31 cellular contexts compared by ENCODE assay signal in genomic region chr4:146271466-146271865, GRCh38. TPM values are rescaled to one million over a fixed set of nuclear protein-coding genes. Genes with fewer than 3 reads are reported as not detected.
DNase-seq lines count a peak whose midpoint lies in the region; ATAC-seq and TF ChIP-seq lines count a peak whose summit lies in the region.
"Had no signal": no experiment of that assay in that cellular context is flagged by ENCODE, and none has a peak within 500 bp of the region (broad histone marks: within the 10 kb centered on the region; RNA-seq: fewer than 3 reads in every experiment).

No MANE protein-coding gene starts in this region.

- H4K20me1 ChIP-seq in OCI-LY3 (ENCODE audit: insufficient read depth, low read length), result no peaks in the 10 kb centered on the region

- peaks cover 72% of the 10 kb centered on the region for H3K4me1 ChIP-seq in OCI-LY3 (ENCODE audit: low read length)

- no peaks in the 10 kb centered on the region for H3K27me3 Mint-ChIP-seq in T-helper 2 cell treated with Interferon-gamma antibody and Interleukin-4, amounts not matched to agents 5 μg/mL and 100 μg/mL, for 36 hours (ENCODE audit: low read depth)
- H3K27me3 Mint-ChIP-seq: CD8-positive, alpha-beta memory T cell had no signal

- no peaks in the 10 kb centered on the region for H3K4me1 Mint-ChIP-seq in T-helper 2 cell treated with Interferon-gamma antibody and Interleukin-4, amounts not matched to agents 5 μg/mL and 100 μg/mL, for 36 hours (ENCODE audit: low read depth)
- H3K4me1 Mint-ChIP-seq: CD8-positive, alpha-beta memory T cell had no signal

- peaks cover 8% of the 10 kb centered on the region for H3K36me3 ChIP-seq in OCI-LY3 (replicated peaks; ENCODE audit: low read depth, low read length)
- H3K36me3 ChIP-seq: BE2C had no signal

- no peak overlapping the region for H2AFZ ChIP-seq in OCI-LY3 (ENCODE audit: low read depth, low read length)

- ATAC-seq in GM19023 (IDR thresholded peaks at IDR 0.05; ENCODE audit: unreplicated experiment), result peak; percentile 16
- ATAC-seq in HG02642 (IDR thresholded peaks at IDR 0.05; ENCODE audit: poor library complexity, unreplicated experiment), result peak; percentile 26
- ATAC-seq in HG03565 (IDR thresholded peaks at IDR 0.05; ENCODE audit: unreplicated experiment), result no peak
- ATAC-seq in left cardiac atrium, result no peak
- ATAC-seq: HCT116, Panc1 had no signal

- peak overlapping the region; percentile 62 for H3K4me2 ChIP-seq in OCI-LY3 (ENCODE audit: low read length)

- TF ChIP-seq CTCF in GM10266 (IDR thresholded peaks at IDR 0.05; ENCODE audit: control insufficient read depth, insufficient read depth, low read depth, missing control alignments) (no peak), OCI-LY3 (IDR thresholded peaks at IDR 0.05; ENCODE audit: low read depth, low read length) (no peak)

- H3K27me3 ChIP-seq in OCI-LY3 (ENCODE audit: low read depth, low read length), result no peaks in the 10 kb centered on the region
- H3K27me3 ChIP-seq: BE2C had no signal

- peak overlapping the region; percentile 31; the same call in 1 of the 2 replicates for H3K27ac ChIP-seq in OCI-LY3 (ENCODE audit: low read length)
- H3K27ac ChIP-seq: HL-60, RWPE1, SK-N-MC had no signal

- H3K27ac Mint-ChIP-seq in T-helper 2 cell treated with Interferon-gamma antibody and Interleukin-4, amounts not matched to agents 5 μg/mL and 100 μg/mL, for 36 hours, result no peak overlapping the region
- H3K27ac Mint-ChIP-seq: CD14-positive monocyte; T-helper 1 cell treated with Interleukin-12 subunit alpha and Interleukin-12 subunit beta and Interleukin-4 antibody, amounts not matched to agents 30 μg/mL and 1 μg/mL, for 36 hours had no signal

- intact Hi-C loops in left cardiac atrium (cut with DNase I), result no loop called here

- H3K4me3 ChIP-seq in OCI-LY3 (ENCODE audit: low read length), result peak overlapping the region; percentile 48
- H3K4me3 ChIP-seq: SK-N-MC had no signal

- H3K36me3 Mint-ChIP-seq in T-helper 2 cell treated with Interferon-gamma antibody and Interleukin-4, amounts not matched to agents 5 μg/mL and 100 μg/mL, for 36 hours (ENCODE audit: low read depth), result no peaks in the 10 kb centered on the region

- H3K9me3 Mint-ChIP-seq in T-helper 2 cell treated with Interferon-gamma antibody and Interleukin-4, amounts not matched to agents 5 μg/mL and 100 μg/mL, for 36 hours, result no peaks in the 10 kb centered on the region
- H3K9me3 Mint-ChIP-seq: CD14-positive monocyte; CD8-positive, alpha-beta memory T cell; T-helper 1 cell treated with Interleukin-12 subunit alpha and Interleukin-12 subunit beta and Interleukin-4 antibody, amounts not matched to agents 30 μg/mL and 1 μg/mL, for 36 hours had no signal

- H3K9me3 ChIP-seq in OCI-LY3 (ENCODE audit: insufficient read depth, low read length), result no peaks in the 10 kb centered on the region
- H3K9me3 ChIP-seq: BE2C had no signal

- H3K9ac ChIP-seq in OCI-LY3 (ENCODE audit: low read length), result peak overlapping the region; percentile 3; the same call in 1 of the 2 replicates

- DNase-seq in GM10266 (ENCODE audit: extremely low spot score) (peak; percentile 15), HuH-7 (ENCODE audit: low spot score) (no peak), left cardiac atrium (no peak)
- no peak for DNase-seq in T-helper 2 cell treated with Interferon-gamma antibody and Interleukin-4, amounts not matched to agents 5 μg/mL and 100 μg/mL, for 36 hours (ENCODE audit: low spot score)
- DNase-seq: 8988T; ACHN; BE2C; Calu3; CD8-positive, alpha-beta memory T cell; DND-41; NCI-H1092; NCI-H1417 treated with DMSO at 0.1 percent for 48 hours; NCI-H1694 treated with DMSO at 0.1 percent for 48 hours; NCI-H2081; NCI-H2227 treated with DMSO at 0.1 percent for 48 hours; NCI-H526 treated with DMSO at 0.1 percent for 48 hours; SHP77; SW 1271 had no signal

- H3K4me3 Mint-ChIP-seq in T-helper 2 cell treated with Interferon-gamma antibody and Interleukin-4, amounts not matched to agents 5 μg/mL and 100 μg/mL, for 36 hours, result no peak overlapping the region
- H3K4me3 Mint-ChIP-seq: CD14-positive monocyte; CD8-positive, alpha-beta memory T cell; T-helper 1 cell treated with Interleukin-12 subunit alpha and Interleukin-12 subunit beta and Interleukin-4 antibody, amounts not matched to agents 30 μg/mL and 1 μg/mL, for 36 hours had no signal

- H3K79me2 ChIP-seq in OCI-LY3 (ENCODE audit: low read length), result no peaks in the 10 kb centered on the region

RNA-seq across cellular contexts. Expression of gene REELD1, which starts 57.1 kb away (rescaled TPM):
- under 1 TPM in 1 of 2 donors, not detected in 1; 0.16 TPM for total RNA-seq in left cardiac atrium
- total RNA-seq: Calu3, H4, NCI-H460 had no signal

Comparison
In these comparisons a context has a peak if more than half of its experiments do, and no peak if none do; other contexts are left out.
1. ATAC-seq: peak in GM19023 (single experiment) and HG02642 (single experiment); none in HG03565 (single experiment) and left cardiac atrium (0 of 2).